Comparison of ENCODE assay signal across 12 cellular contexts in the genomic region with DNA sequence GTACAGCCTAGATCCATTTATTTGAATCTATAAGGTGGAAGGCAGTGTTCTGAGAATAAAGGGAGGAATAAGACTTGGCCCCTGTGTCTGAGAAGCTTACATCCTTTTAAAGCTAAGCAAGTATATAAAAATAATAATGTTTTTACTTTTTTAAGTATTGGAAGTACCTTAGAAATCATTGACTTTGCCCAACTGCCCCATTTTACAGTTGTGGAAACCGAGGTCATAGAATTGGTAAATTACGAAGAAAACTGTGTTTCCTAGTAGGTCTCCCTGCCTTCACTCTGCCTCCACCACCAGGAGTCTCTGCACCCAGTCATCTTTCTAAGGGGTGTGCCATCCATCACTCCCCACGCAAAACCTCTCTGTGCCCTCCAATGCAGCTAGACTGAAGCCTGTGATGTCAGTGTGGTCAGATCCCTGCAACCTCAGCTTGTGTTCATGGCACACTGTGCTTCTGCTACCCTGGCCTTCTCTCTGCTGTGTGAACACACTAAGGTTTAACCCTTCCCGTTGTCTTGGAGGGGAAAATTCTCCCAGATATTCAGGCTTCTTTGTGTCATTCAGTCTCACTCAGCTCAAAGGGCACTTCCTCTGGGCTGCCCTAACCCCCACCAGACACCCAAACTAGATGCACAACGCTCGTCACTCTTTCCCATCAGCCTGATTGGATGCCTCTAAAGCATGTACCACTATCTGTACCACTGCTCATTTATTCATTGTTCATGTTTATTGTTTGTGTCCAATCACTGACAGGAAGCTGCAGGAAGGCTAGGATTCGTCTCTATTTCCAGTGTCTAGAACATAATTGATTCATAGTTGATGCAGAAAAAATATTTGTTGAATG. TPM values are rescaled to one million over a fixed set of nuclear protein-coding genes. Genes with fewer than 3 reads are reported as not detected.
DNase-seq lines count a peak whose midpoint lies in the region; ATAC-seq and TF ChIP-seq lines count a peak whose summit lies in the region.
"Had no signal": no experiment of that assay in that cellular context is flagged by ENCODE, and none has a peak within 500 bp of the region (broad histone marks: within the 10 kb centered on the region; RNA-seq: fewer than 3 reads in every experiment).

No MANE protein-coding gene starts in this region.

- H3K4me3 ChIP-seq in PC-3 (ENCODE audit: low read length) = no peak overlapping the region
- H3K4me3 ChIP-seq: SK-N-MC had no signal

- BruUV-seq in PC-3 (replicated peaks; lab: Mats Ljungman, UMichigan) = no TSS peak

- POLR2A ChIA-PET in PC-3 (lab: Charles Lee; ENCODE audit: unreplicated experiment) = no interaction called here

- CTCF ChIA-PET in PC-3 (lab: Charles Lee) = no interaction called here

- no peaks in the 10 kb centered on the region for H4K20me1 ChIP-seq in PC-3 (ENCODE audit: low read length)

- TF ChIP-seq CTCF in PC-3 (conservative IDR thresholded peaks at IDR 0.05; ENCODE audit: low read depth, low read length) = peak; percentile 42

- H3K36me3 ChIP-seq in PC-3 (ENCODE audit: low read depth, low read length) = no peaks in the 10 kb centered on the region

- no peak overlapping the region for H3K4me2 ChIP-seq in PC-3 (ENCODE audit: low read length)

- H2AFZ ChIP-seq in PC-3 (ENCODE audit: low read length) = no peak overlapping the region

- DNase-seq in activated gamma-delta T cell treated with Interleukin-2 at 50 U/mL for 16 hours (peak; percentile 56), activated gamma-delta T cell (lab: John Stamatoyannopoulos, UW) (no peak), PC-3 (no peak), sciatic nerve (ENCODE audit: low spot score) (no peak), HK-2 (ENCODE audit: unreplicated experiment) (no peak), NCI-H187 treated with DMSO at 0.1 percent for 48 hours (lab: John Stamatoyannopoulos, UW) (no peak)
- DNase-seq in central memory CD4-positive, alpha-beta T cell = peak; percentile 28
- DNase-seq: activated B cell treated with CpG ODN at 0.5 μM for 24 hours, DMS153, NCI-H1048 had no signal

- H3K4me1 ChIP-seq in PC-3 (ENCODE audit: insufficient read depth, low read length) = peaks cover 59% of the 10 kb centered on the region

- no peaks in the 10 kb centered on the region for H3F3A ChIP-seq in PC-3 (ENCODE audit: low read length, unreplicated experiment)

- no peak; the same call in 1 of the 2 replicates for ATAC-seq in PC-3
- ATAC-seq in sciatic nerve = peak; percentile 44
- ATAC-seq in HG02623 (IDR thresholded peaks at IDR 0.05; ENCODE audit: unreplicated experiment) = no peak

- H3K9me3 ChIP-seq in PC-3 (ENCODE audit: low read length) = no peaks in the 10 kb centered on the region

- no peaks in the 10 kb centered on the region for H3K9me2 ChIP-seq in PC-3 (replicated peaks; ENCODE audit: low read length)

- peaks cover 20% of the 10 kb centered on the region for H3K79me2 ChIP-seq in PC-3 (ENCODE audit: low read length)

- intact Hi-C loops in PC-3 (cut with micrococcal nuclease) (no loop called here), sciatic nerve (cut with DNase I) (no loop called here)

- no peak overlapping the region for H3K27ac ChIP-seq in PC-3 (ENCODE audit: low read length)
- H3K27ac ChIP-seq: SK-N-MC had no signal

- no peak overlapping the region for H3K9ac ChIP-seq in PC-3 (ENCODE audit: low read length)

- no peaks in the 10 kb centered on the region for H3K27me3 ChIP-seq in PC-3 (ENCODE audit: low read length)

RNA-seq across cellular contexts. Expression of gene ADRB2, which starts 18.2 kb away (rescaled TPM):
- total RNA-seq in PC-3 (2014; rRNA removed) (41.1 and 42.1 TPM in 2 replicates), sciatic nerve (6.7 TPM)

Comparison
In these comparisons a context has a peak if more than half of its experiments do, and no peak if none do; other contexts are left out.
1. DNase-seq: peak in activated gamma-delta T cell treated with Interleukin-2 at 50 U/mL for 16 hours (single experiment) and central memory CD4-positive, alpha-beta T cell (single experiment); none in activated gamma-delta T cell (single experiment), PC-3 (single experiment), sciatic nerve (single experiment), HK-2 (single experiment) and NCI-H187 treated with DMSO at 0.1 percent for 48 hours (single experiment).